ENCODE assay signal across 1 cellular context in genomic region chr19:19386373-19386869, GRCh38.
TF ChIP-seq lines count a peak whose summit lies in the region.

No MANE protein-coding gene starts in this region.

TF ChIP-seq in GM12878, 131 proteins besides CTCF, POLR2A, EP300 and RAD21 (continued from another document):
- TF ChIP-seq ZBTB11 (CRISPR knock-in tag; IDR thresholded peaks at IDR 0.05) = no peak
- TF ChIP-seq ZBTB33 (IDR thresholded peaks at IDR 0.05) = no peak
- no peak for TF ChIP-seq CEBPZ (IDR thresholded peaks at IDR 0.05; ENCODE audit: low read depth, low read length)
- no peak for TF ChIP-seq FOXM1 (IDR thresholded peaks at IDR 0.05; ENCODE audit: low read depth, low read length)
- TF ChIP-seq BMI1 (IDR thresholded peaks at IDR 0.05; ENCODE audit: borderline replicate concordance) = no peak
- peak in 1 of 2 experiments; percentile 72; a peak in 2 of 4 replicates for TF ChIP-seq SRF (IDR thresholded peaks at IDR 0.05; ENCODE audit: low read depth in 2 of 2, low read length in 2 of 2)
- TF ChIP-seq USF2 (IDR thresholded peaks at IDR 0.05; ENCODE audit: borderline replicate concordance, low read depth, low read length) = no peak
- no peak for TF ChIP-seq CUX1 (IDR thresholded peaks at IDR 0.05; ENCODE audit: insufficient replicate concordance, low read depth, low read length)
- 0 out of 2 replicates have a peak, but pooled peaks have one; percentile 1 for TF ChIP-seq MAX (IDR thresholded peaks at IDR 0.05; ENCODE audit: low read depth, low read length)
- TF ChIP-seq JUNB (IDR thresholded peaks at IDR 0.05) = no peak
- no peak for TF ChIP-seq E4F1 (IDR thresholded peaks at IDR 0.05; ENCODE audit: borderline replicate concordance, partially characterized antibody)
- TF ChIP-seq IKZF1 (conservative IDR thresholded peaks at IDR 0.05) = peak; percentile 3; the same call in 1 of the 2 replicates
- TF ChIP-seq ZNF24 (IDR thresholded peaks at IDR 0.05) = no peak
- TF ChIP-seq MEF2B (IDR thresholded peaks at IDR 0.05; ENCODE audit: partially characterized antibody, poor library complexity, severe bottlenecking) = peak; percentile 59
- TF ChIP-seq RELA (IDR thresholded peaks at IDR 0.05; ENCODE audit: borderline replicate concordance, partially characterized antibody) = no peak
- 0 out of 2 replicates have a peak, but pooled peaks have one; percentile 23 for TF ChIP-seq NBN (IDR thresholded peaks at IDR 0.05)
- no peak for TF ChIP-seq TAF1 (IDR thresholded peaks at IDR 0.05; ENCODE audit: borderline replicate concordance, low read depth, low read length)
- TF ChIP-seq NKRF (conservative IDR thresholded peaks at IDR 0.05) = no peak
- no peak for TF ChIP-seq NFIC (IDR thresholded peaks at IDR 0.05; ENCODE audit: low read depth, low read length)
